ENCODE assay signal across 32 cellular contexts in the genomic region with DNA sequence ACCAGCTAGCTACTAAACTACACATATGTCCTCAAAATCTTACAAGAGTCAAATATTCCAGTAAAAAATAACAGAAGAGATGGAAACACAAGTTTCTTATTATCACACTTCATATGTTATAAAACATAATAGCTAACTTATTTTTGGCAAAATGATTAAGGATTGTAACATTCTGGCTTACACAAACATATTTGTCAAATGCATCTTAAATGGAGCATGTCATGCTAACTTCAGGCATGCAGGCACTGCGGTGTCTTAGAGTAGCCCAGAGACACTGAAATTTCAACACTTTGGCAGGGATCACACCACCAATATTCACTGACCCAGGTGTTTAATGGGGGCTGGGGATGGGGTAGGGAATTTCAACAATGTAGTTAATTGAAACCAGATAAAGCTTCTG.
"Had no signal": no experiment of that assay in that cellular context is flagged by ENCODE, and none has a peak within 500 bp of the region (broad histone marks: within the 10 kb centered on the region; RNA-seq: fewer than 3 reads in every experiment).

No MANE protein-coding gene starts in this region.

- H3K4me1 Mint-ChIP-seq: activated CD4-positive, alpha-beta T cell treated with anti-CD3 and anti-CD28 coated beads for 36 hours; activated CD4-positive, alpha-beta T cell treated with anti-CD3 and anti-CD28 coated beads, Interleukin-2, amount 10 ng/mL, durations not matched to agents 7 days and 5 days; activated naive CD8-positive, alpha-beta T cell treated with anti-CD3 and anti-CD28 coated beads, Interleukin-2, amount 10 ng/mL, durations not matched to agents 7 days and 5 days; brain had no signal

- H3K4me3 Mint-ChIP-seq: activated CD4-positive, alpha-beta T cell treated with anti-CD3 and anti-CD28 coated beads for 36 hours; activated CD4-positive, alpha-beta T cell treated with anti-CD3 and anti-CD28 coated beads, Interleukin-2, amount 10 ng/mL, durations not matched to agents 7 days and 5 days; activated CD8-positive, alpha-beta T cell treated with anti-CD3 and anti-CD28 coated beads, Interleukin-2, amount 10 ng/mL, durations not matched to agents 7 days and 5 days; activated naive CD4-positive, alpha-beta T cell treated with anti-CD3 and anti-CD28 coated beads, Interleukin-2, amount 50 U/mL, for 24 hours; activated naive CD8-positive, alpha-beta T cell treated with anti-CD3 and anti-CD28 coated beads, Interleukin-2, amount 10 ng/mL, durations not matched to agents 7 days and 5 days; activated T-cell treated with anti-CD3 and anti-CD28 coated beads, Interleukin-2, amount 50 U/mL, for 24 hours; brain; T-helper 1 cell treated with Interleukin-12 subunit alpha and Interleukin-12 subunit beta and Interleukin-4 antibody, amounts not matched to agents 30 μg/mL and 1 μg/mL, for 36 hours; T-helper 2 cell treated with Interferon-gamma antibody and Interleukin-4, amounts not matched to agents 5 μg/mL and 100 μg/mL, for 36 hours had no signal

- DNase-seq: activated CD4-positive, alpha-beta T cell treated with anti-CD3 and anti-CD28 coated beads for 36 hours; activated CD4-positive, alpha-beta T cell treated with anti-CD3 and anti-CD28 coated beads, Interleukin-2, amount 10 ng/mL, durations not matched to agents 7 days and 5 days; activated CD4-positive, alpha-beta T cell treated with anti-CD3 and anti-CD28 coated beads, Interleukin-2, amount 50 U/mL, for 48 hours; activated CD8-positive, alpha-beta T cell treated with anti-CD3 and anti-CD28 coated beads, Interleukin-2, amount 10 ng/mL, durations not matched to agents 7 days and 5 days; activated gamma-delta T cell; activated naive CD4-positive, alpha-beta T cell treated with Interleukin-2 at 50 U/mL for 16 hours; activated naive CD8-positive, alpha-beta T cell treated with anti-CD3 and anti-CD28 coated beads, Interleukin-2, amount 10 ng/mL, durations not matched to agents 7 days and 5 days; activated T-cell treated with anti-CD3 and anti-CD28 coated beads, Interleukin-2, amount 50 U/mL, for 24 hours; anterior cingulate cortex; caudate nucleus; cerebellar nuclear complex; NCI-H1092 treated with DMSO at 0.1 percent for 48 hours; NCI-H1417; NCI-H146; NCI-H187; NCI-H2029 treated with DMSO at 0.1 percent for 48 hours; NCI-H2107; NCI-H2171; NCI-H510A treated with DMSO at 0.1 percent for 48 hours; NCI-H69; NCI-H82; SHP77; SJCRH30 had no signal

- H3K9me3 Mint-ChIP-seq: activated CD4-positive, alpha-beta T cell treated with anti-CD3 and anti-CD28 coated beads, Interleukin-2, amount 10 ng/mL, durations not matched to agents 7 days and 5 days; activated naive CD4-positive, alpha-beta T cell treated with anti-CD3 and anti-CD28 coated beads, Interleukin-2, amount 50 U/mL, for 24 hours; activated T-cell treated with anti-CD3 and anti-CD28 coated beads, Interleukin-2, amount 50 U/mL, for 24 hours; activated T-helper 2 cell treated with anti-CD3 and anti-CD28 coated beads, Interferon-gamma antibody, Interleukin-2, Interleukin-4, amounts not matched to agents 10 μg/mL and 5 μg/mL and 100 μg/mL, durations not matched to agents 14 hours and 24 hours and 36 hours; brain; T-helper 1 cell treated with Interleukin-12 subunit alpha and Interleukin-12 subunit beta and Interleukin-4 antibody, amounts not matched to agents 30 μg/mL and 1 μg/mL, for 36 hours had no signal

- H3K9me3 ChIP-seq: SJCRH30 had no signal

- H3K27me3 ChIP-seq: SJCRH30 had no signal

- H3K4me3 ChIP-seq: SJCRH30, SK-N-MC had no signal

- ATAC-seq: activated CD4-positive, alpha-beta T cell treated with anti-CD3 and anti-CD28 coated beads for 36 hours; activated CD8-positive, alpha-beta T cell treated with anti-CD3 and anti-CD28 coated beads, Interleukin-2, amount 10 ng/mL, durations not matched to agents 7 days and 5 days; Panc1 had no signal

- H3K27ac Mint-ChIP-seq: activated CD4-positive, alpha-beta T cell treated with anti-CD3 and anti-CD28 coated beads for 36 hours; activated CD4-positive, alpha-beta T cell treated with anti-CD3 and anti-CD28 coated beads, Interleukin-2, amount 10 ng/mL, durations not matched to agents 7 days and 5 days; activated CD8-positive, alpha-beta T cell treated with anti-CD3 and anti-CD28 coated beads, Interleukin-2, amount 10 ng/mL, durations not matched to agents 7 days and 5 days; activated naive CD4-positive, alpha-beta T cell treated with anti-CD3 and anti-CD28 coated beads, Interleukin-2, amount 50 U/mL, for 24 hours; activated naive CD8-positive, alpha-beta T cell treated with anti-CD3 and anti-CD28 coated beads, Interleukin-2, amount 10 ng/mL, durations not matched to agents 7 days and 5 days; activated T-cell treated with anti-CD3 and anti-CD28 coated beads, Interleukin-2, amount 50 U/mL, for 24 hours; brain; T-helper 1 cell treated with Interleukin-12 subunit alpha and Interleukin-12 subunit beta and Interleukin-4 antibody, amounts not matched to agents 30 μg/mL and 1 μg/mL, for 36 hours; T-helper 2 cell treated with Interferon-gamma antibody and Interleukin-4, amounts not matched to agents 5 μg/mL and 100 μg/mL, for 36 hours had no signal

- H3K36me3 ChIP-seq: SJCRH30 had no signal

- H3K4me1 ChIP-seq: SJCRH30 had no signal

- FAIRE-seq: bronchial epithelial cell, TTC549 had no signal

- H3K27ac ChIP-seq: SJCRH30, SK-N-MC had no signal

- H3K27me3 Mint-ChIP-seq: activated CD4-positive, alpha-beta T cell treated with anti-CD3 and anti-CD28 coated beads for 36 hours; activated CD4-positive, alpha-beta T cell treated with anti-CD3 and anti-CD28 coated beads, Interleukin-2, amount 10 ng/mL, durations not matched to agents 7 days and 5 days; activated naive CD4-positive, alpha-beta T cell treated with anti-CD3 and anti-CD28 coated beads, Interleukin-2, amount 50 U/mL, for 24 hours; activated naive CD8-positive, alpha-beta T cell treated with anti-CD3 and anti-CD28 coated beads, Interleukin-2, amount 10 ng/mL, durations not matched to agents 7 days and 5 days; activated T-cell treated with anti-CD3 and anti-CD28 coated beads, Interleukin-2, amount 50 U/mL, for 24 hours; brain had no signal
